In genomic region chrX:10016516-10017132, GRCh38 we compare ENCODE assay signal across 9 cellular contexts. TPM values are rescaled to one million over a fixed set of nuclear protein-coding genes. Genes with fewer than 3 reads are reported as not detected.
DNase-seq lines count a peak whose midpoint lies in the region; ATAC-seq and TF ChIP-seq lines count a peak whose summit lies in the region.
"Had no signal": no experiment of that assay in that cellular context is flagged by ENCODE, and none has a peak within 500 bp of the region (broad histone marks: within the 10 kb centered on the region; RNA-seq: fewer than 3 reads in every experiment).

No MANE protein-coding gene starts in this region.

- TF ChIP-seq CTCF in AG04449 (IDR thresholded peaks at IDR 0.05; ENCODE audit: insufficient read depth, low read length, missing control alignments) (no peak), LNCaP clone FGC (IDR thresholded peaks at IDR 0.05; ENCODE audit: control insufficient read depth, extremely low read depth, insufficient read depth) (no peak), dorsolateral prefrontal cortex (IDR thresholded peaks at IDR 0.05 in 54 of 56, conservative IDR thresholded peaks at IDR 0.05 in 2 of 56; ENCODE audit: low read depth in 1 of 56, partially characterized antibody in 56 of 56) (peak in 1 of 56 donors; percentile 4)

- no peak for ATAC-seq in naive thymus-derived CD4-positive, alpha-beta T cell
- ATAC-seq in GM19397 (IDR thresholded peaks at IDR 0.05; ENCODE audit: unreplicated experiment) = no peak

- H3K27me3 ChIP-seq in dorsolateral prefrontal cortex = peaks cover 0 to 83% (median 18%) of the 10 kb centered on the region in 45 donors
- H3K27me3 ChIP-seq in naive thymus-derived CD4-positive, alpha-beta T cell (ENCODE audit: control insufficient read depth in 2 of 2, insufficient read depth in 2 of 2, low read length in 2 of 2) = no peaks in the 10 kb centered on the region

- CTCF ChIA-PET in AG04449 (lab: Yijun Ruan, JAX) = interaction anchor here (1.1 to 3.7 kb wide), 5 partner anchors 14 to 103 kb away, joined by 3 to 21 read pairs (median 6); no protein-coding TSS in a partner anchor
- CTCF ChIA-PET in naive thymus-derived CD4-positive, alpha-beta T cell (lab: Charles Lee) = interaction anchor here (1.1 to 1.9 kb wide), 2 partner anchors 98 to 101 kb away, joined by 4 to 6 read pairs; no protein-coding TSS in a partner anchor

- peaks cover 3 to 7% of the 10 kb centered on the region in 2 donors for H3K4me1 ChIP-seq in naive thymus-derived CD4-positive, alpha-beta T cell (ENCODE audit: control insufficient read depth in 2 of 2, insufficient read depth in 2 of 2, low read length in 2 of 2)

- peak overlapping the region; percentile 57 to 84 (median 80) for H3K4me3 Mint-ChIP-seq in naive thymus-derived CD4-positive, alpha-beta T cell

- no peaks in the 10 kb centered on the region for H3K36me3 ChIP-seq in naive thymus-derived CD4-positive, alpha-beta T cell (ENCODE audit: control insufficient read depth in 2 of 3, insufficient read depth in 3 of 3, low read length in 3 of 3)

- H3K27ac ChIP-seq in dorsolateral prefrontal cortex = peak overlapping the region in 33 of 59 donors; percentile 2 to 82 (median 61)
- no peak overlapping the region for H3K27ac ChIP-seq in naive thymus-derived CD4-positive, alpha-beta T cell (ENCODE audit: low read depth, low read length)

- POLR2A ChIA-PET in AG04449 (lab: Yijun Ruan, JAX) = no interaction called here
- POLR2A ChIA-PET in naive thymus-derived CD4-positive, alpha-beta T cell (lab: Charles Lee) = interaction anchor here (0.6 to 1.2 kb wide), 5 partner anchors 30 to 665 kb away, joined by 3 to 4 read pairs (median 4); no protein-coding TSS in a partner anchor

- H3K4me3 ChIP-seq in AG04449 (ENCODE audit: low read depth, low read length) = peak overlapping the region; percentile 62
- H3K4me3 ChIP-seq in LNCaP clone FGC (ENCODE audit: low read depth, low read length) = peak overlapping the region; percentile 47
- peak overlapping the region; percentile 35 to 74 (median 60) for H3K4me3 ChIP-seq in dorsolateral prefrontal cortex
- H3K4me3 ChIP-seq in naive thymus-derived CD4-positive, alpha-beta T cell (ENCODE audit: low read length) = no peak overlapping the region

- H3K9me3 Mint-ChIP-seq in naive thymus-derived CD4-positive, alpha-beta T cell = peaks cover 0 to 6% (median 0%) of the 10 kb centered on the region in 11 donors

- H3K36me3 Mint-ChIP-seq in naive thymus-derived CD4-positive, alpha-beta T cell = peaks cover 0 to 8% (median 0%) of the 10 kb centered on the region in 5 donors

- H3K27ac Mint-ChIP-seq in naive thymus-derived CD4-positive, alpha-beta T cell = peak overlapping the region in 8 of 9 donors; percentile 10 to 86 (median 43)

- intact Hi-C loops in dorsolateral prefrontal cortex (cut with DNase I) = loop anchor here in 1 of 2 donors (5.0 kb wide), 1 partner anchor 96 kb away; no protein-coding TSS in a partner anchor
- intact Hi-C loops in naive thymus-derived CD4-positive, alpha-beta T cell (cut with micrococcal nuclease) = loop anchor here (5.0 to 10.0 kb wide), 2 partner anchors 1738 to 1751 kb away; partner anchors contain the start of gene MSL3 (in 1 of the 2)

- peaks cover 11 to 43% (median 31%) of the 10 kb centered on the region in 7 donors for H3K4me1 Mint-ChIP-seq in naive thymus-derived CD4-positive, alpha-beta T cell

- DNase-seq in AG04449 (ENCODE audit: low read depth, low spot score) (no peak), LNCaP clone FGC (ENCODE audit: low read depth) (no peak), dorsolateral prefrontal cortex (no peak), retina (no peak), NCI-H1417 treated with DMSO at 0.1 percent for 48 hours (lab: John Stamatoyannopoulos, UW) (no peak), NCI-H226 (no peak)
- no peak for DNase-seq in naive thymus-derived CD4-positive, alpha-beta T cell
- DNase-seq: amniotic stem cell had no signal

- no peaks in the 10 kb centered on the region for H3K9me3 ChIP-seq in naive thymus-derived CD4-positive, alpha-beta T cell (ENCODE audit: control insufficient read depth in 2 of 3, low read length in 3 of 3)

- H3K27me3 Mint-ChIP-seq in naive thymus-derived CD4-positive, alpha-beta T cell = no peaks in the 10 kb centered on the region

RNA-seq across cellular contexts. Expression of gene CLDN34, which starts 49.5 kb away (rescaled TPM):
- 1 to 10 TPM in 81 of 120 experiments, under 1 TPM in 25, not detected in 14; 0.45 to 5.5 (median 1.4) TPM for total RNA-seq in dorsolateral prefrontal cortex
- total RNA-seq in naive thymus-derived CD4-positive, alpha-beta T cell = not detected
- not detected for polyA plus RNA-seq in naive thymus-derived CD4-positive, alpha-beta T cell
